Comparison of ENCODE assay signal across 8 cellular contexts in genomic region chr6:42046491-42047219, GRCh38. TPM values are rescaled to one million over a fixed set of nuclear protein-coding genes. Genes with fewer than 3 reads are reported as not detected.
DNase-seq lines count a peak whose midpoint lies in the region; ATAC-seq and TF ChIP-seq lines count a peak whose summit lies in the region.

No MANE protein-coding gene starts in this region.

- peaks cover 36% of the 10 kb centered on the region for H3K4me1 Mint-ChIP-seq in GM23338
- H3K4me1 Mint-ChIP-seq in WTC11, result peaks cover 42% of the 10 kb centered on the region

- H3K4me3 ChIP-seq in GM23338, result no peak overlapping the region
- peak overlapping the region; percentile 93 for H3K4me3 ChIP-seq in fibroblast of pulmonary artery (replicated peaks; ENCODE audit: low read depth, low read length)
- H3K4me3 ChIP-seq in skeletal muscle satellite cell (ENCODE audit: low read length), result peak overlapping the region; percentile 97

- CTCF ChIA-PET in WTC11 (lab: Charles Lee), result interaction anchor here (0.6 to 4.3 kb wide), 5 partner anchors 58 to 261 kb away, joined by 3 to 71 read pairs (median 21); partner anchors contain the start of genes BYSL, MED20 and TOMM6

- H3K27ac Mint-ChIP-seq in GM23338 (no peak overlapping the region), WTC11 (no peak overlapping the region)

- H3K27ac ChIP-seq in GM23338 (ENCODE audit: low read depth), result no peak overlapping the region

- DNase-seq in GM23338 (ENCODE audit: low spot score) (no peak), WTC11 (ENCODE audit: low spot score) (no peak), fibroblast of pulmonary artery (ENCODE audit: low read depth) (peak; percentile 77), NCI-H526 treated with DMSO at 0.1 percent for 48 hours (lab: John Stamatoyannopoulos, UW) (no peak), SW480 (ENCODE audit: low spot score) (no peak)

- H3K9me3 Mint-ChIP-seq in GM23338 (no peaks in the 10 kb centered on the region), WTC11 (no peaks in the 10 kb centered on the region)

- H3K27me3 ChIP-seq in GM23338 (ENCODE audit: insufficient read depth) (peaks cover 75% of the 10 kb centered on the region), skeletal muscle satellite cell (ENCODE audit: control insufficient read depth, insufficient read depth, low read length) (no peaks in the 10 kb centered on the region)

- peaks cover 83% of the 10 kb centered on the region for H3K27me3 Mint-ChIP-seq in GM23338 (ENCODE audit: insufficient read depth, low read depth, poor library complexity)
- peaks cover 85% of the 10 kb centered on the region for H3K27me3 Mint-ChIP-seq in WTC11 (ENCODE audit: low read depth)

- ATAC-seq in GM23338 (no peak), WTC11 (no peak), HG03565 (IDR thresholded peaks at IDR 0.05; ENCODE audit: unreplicated experiment) (no peak), GM21528 (IDR thresholded peaks at IDR 0.05; ENCODE audit: low FRiP score, unreplicated experiment) (no peak)

- no peak overlapping the region; the same call in 2 of the 3 replicates for H3K4me3 Mint-ChIP-seq in GM23338
- peak overlapping the region; percentile 30; the same call in 1 of the 2 replicates for H3K4me3 Mint-ChIP-seq in WTC11

- TF ChIP-seq CTCF in GM23338 (conservative IDR thresholded peaks at IDR 0.05; ENCODE audit: low read depth in 2 of 2), result no peak
- no peak for TF ChIP-seq CTCF in WTC11 (IDR thresholded peaks at IDR 0.05)
- TF ChIP-seq CTCF in fibroblast of pulmonary artery (IDR thresholded peaks at IDR 0.05; ENCODE audit: low read length, missing control alignments), result no peak

- H3K36me3 Mint-ChIP-seq in GM23338 (ENCODE audit: low read depth) (peaks cover 5% of the 10 kb centered on the region), WTC11 (peaks cover 6% of the 10 kb centered on the region; the same call in 1 of the 2 replicates)

- peaks cover 8% of the 10 kb centered on the region for H3K79me2 ChIP-seq in GM23338 (replicated peaks; ENCODE audit: insufficient read depth)

- H3K36me3 ChIP-seq in GM23338 (ENCODE audit: insufficient read depth) (0 out of 2 replicates have a peak, but pooled peaks cover 2% of the 10 kb centered on the region), skeletal muscle satellite cell (ENCODE audit: insufficient read depth, low read length) (no peaks in the 10 kb centered on the region)

- H3K9ac ChIP-seq in skeletal muscle satellite cell (ENCODE audit: low read depth, low read length), result peak overlapping the region; percentile 86

- no peaks in the 10 kb centered on the region for H3K9me2 ChIP-seq in GM23338 (ENCODE audit: insufficient read depth)

- H2AFZ ChIP-seq in GM23338, result no peak overlapping the region

- POLR2A ChIA-PET in WTC11 (lab: Charles Lee), result no interaction called here

- H3K4me1 ChIP-seq in GM23338 (ENCODE audit: insufficient read depth), result peaks cover 23% of the 10 kb centered on the region
- H3K4me1 ChIP-seq in skeletal muscle satellite cell (ENCODE audit: control insufficient read depth, insufficient read depth, low read length), result peaks cover 46% of the 10 kb centered on the region

- H4K20me1 ChIP-seq in GM23338 (replicated peaks; ENCODE audit: insufficient read depth), result peaks cover 14% of the 10 kb centered on the region; the same call in 1 of the 2 replicates

- peak overlapping the region; percentile 40; the same call in 1 of the 2 replicates for H3K4me2 ChIP-seq in GM23338
- peak overlapping the region; percentile 99 for H3K4me2 ChIP-seq in skeletal muscle satellite cell (ENCODE audit: low read length)

- no peaks in the 10 kb centered on the region for H3K9me3 ChIP-seq in skeletal muscle satellite cell (replicated peaks; ENCODE audit: low read length)

- H3F3A ChIP-seq in GM23338 (replicated peaks; ENCODE audit: low read depth), result peaks cover 28% of the 10 kb centered on the region; the same call in 1 of the 2 replicates

TF ChIP-seq in GM23338, 12 proteins besides CTCF, POLR2A, EP300 and RAD21:
- TF ChIP-seq EZH2 (IDR thresholded peaks at IDR 0.05; ENCODE audit: low read depth, unreplicated experiment), result peak; percentile 18
- TF ChIP-seq POLR2AphosphoS5 (IDR thresholded peaks at IDR 0.05; ENCODE audit: low read depth), result no peak

TF ChIP-seq in WTC11, 78 proteins besides CTCF, POLR2A, EP300 and RAD21:
- TF ChIP-seq CREM (CRISPR knock-in tag; IDR thresholded peaks at IDR 0.05), result no peak
- no peak for TF ChIP-seq MXD4 (CRISPR knock-in tag; IDR thresholded peaks at IDR 0.05; ENCODE audit: borderline replicate concordance)
- TF ChIP-seq MLX (CRISPR knock-in tag; IDR thresholded peaks at IDR 0.05), result no peak
- TF ChIP-seq ATF6 (CRISPR knock-in tag; IDR thresholded peaks at IDR 0.05), result no peak
- TF ChIP-seq ZNF396 (CRISPR knock-in tag; IDR thresholded peaks at IDR 0.05; ENCODE audit: borderline replicate concordance), result no peak
- no peak for TF ChIP-seq E2F5 (CRISPR knock-in tag; IDR thresholded peaks at IDR 0.05)
- no peak for TF ChIP-seq NFE2L1 (CRISPR knock-in tag; IDR thresholded peaks at IDR 0.05)
- no peak for TF ChIP-seq NFYB (CRISPR knock-in tag; conservative IDR thresholded peaks at IDR 0.05; ENCODE audit: low read depth)
- TF ChIP-seq PREB (CRISPR knock-in tag; IDR thresholded peaks at IDR 0.05; ENCODE audit: borderline replicate concordance), result no peak

RNA-seq across cellular contexts. Expression of gene TAF8, which starts 3.7 kb away (rescaled TPM):
- 26.5 and 30.6 TPM in 2 replicates for total RNA-seq in GM23338 (2014; rRNA removed; shearing (Covaris generic))
- 18.7 and 19.1 TPM in 2 replicates for polyA plus RNA-seq in GM23338 (2016; fragmentation: Nextera tagmentation; extraction: Ambion mirVana)
- 29.6 to 33.6 TPM (median 31.0 TPM) in 3 replicates for total RNA-seq in WTC11 (2021)
- 14.4 and 15.7 TPM in 2 replicates for total RNA-seq in skeletal muscle satellite cell (2012; rRNA removed)
